24 cellular contexts compared by ENCODE assay signal in the genomic region with DNA sequence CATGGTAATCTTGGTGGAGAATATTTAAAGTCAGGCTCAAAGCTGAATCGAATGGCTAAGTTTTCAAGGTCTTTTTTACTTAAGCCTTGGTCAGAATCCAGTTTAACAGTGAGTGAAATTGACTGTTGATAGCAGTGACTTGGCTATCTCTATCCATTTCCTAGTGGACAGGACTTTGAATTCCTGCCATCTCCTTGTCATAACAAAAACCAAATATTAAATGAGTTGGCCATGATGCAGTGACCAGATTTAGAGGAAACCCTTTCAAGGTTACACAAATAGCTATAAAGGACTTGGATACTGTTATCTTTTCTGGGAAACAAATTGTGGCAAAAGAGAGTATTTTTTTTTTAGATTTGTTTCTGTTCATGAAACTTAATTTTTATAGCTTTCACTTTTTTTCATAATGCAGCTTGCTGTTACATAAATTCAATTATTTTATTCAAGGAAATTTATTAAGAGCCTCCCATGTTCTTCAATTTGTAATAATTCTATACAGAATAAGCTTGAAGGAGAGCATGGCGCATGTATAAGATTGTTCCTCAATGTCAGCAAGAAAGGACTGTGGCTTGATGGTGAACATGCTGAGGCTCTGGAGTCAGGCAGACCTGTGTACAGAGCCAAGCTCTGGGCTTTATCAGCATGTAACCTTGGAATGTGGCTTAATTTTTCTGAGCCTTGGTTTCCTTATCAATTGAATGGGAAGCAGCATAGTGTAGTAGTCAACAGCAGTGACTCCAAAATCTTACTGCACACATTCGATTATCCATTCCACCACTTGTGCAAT.
A peak's percentile ranks its signal among the peaks of the same experiment; 100 is the strongest.
DNase-seq lines count a peak whose midpoint lies in the region; ATAC-seq and TF ChIP-seq lines count a peak whose summit lies in the region.
"Had no signal": no experiment of that assay in that cellular context is flagged by ENCODE, and none has a peak within 500 bp of the region (broad histone marks: within the 10 kb centered on the region; RNA-seq: fewer than 3 reads in every experiment).

No MANE protein-coding gene starts in this region.

- H3K36me3 ChIP-seq in right atrium auricular region (no peaks in the 10 kb centered on the region), body of pancreas (replicated peaks in 1 of 2; ENCODE audit: insufficient read depth in 1 of 2, low read depth in 2 of 2) (no peaks in the 10 kb centered on the region), uterus (no peaks in the 10 kb centered on the region)
- H3K36me3 ChIP-seq: BLaER1, MG63 had no signal

- TF ChIP-seq POLR2A in body of pancreas (IDR thresholded peaks at IDR 0.05) (no peak), uterus (IDR thresholded peaks at IDR 0.05) (no peak)

- H3K27ac ChIP-seq in right atrium auricular region (peak overlapping the region in 1 of 2 donors; percentile 27), body of pancreas (no peak overlapping the region), uterus (no peak overlapping the region)
- H3K27ac ChIP-seq: BLaER1, GM23248, PC-9 had no signal

- ATAC-seq in Right ventricle myocardium superior (ENCODE audit: poor library complexity), result peak; percentile 93
- ATAC-seq in body of pancreas, result peak; percentile 50
- ATAC-seq in left ventricle myocardium superior, result peak; percentile 95
- no peak for ATAC-seq in GM19463 (IDR thresholded peaks at IDR 0.05; ENCODE audit: unreplicated experiment)

- DNase-seq in Right ventricle myocardium superior (no peak), right atrium auricular region (ENCODE audit: low spot score) (no peak), body of pancreas (no peak), left ventricle myocardium superior (no peak), uterus (no peak), NCI-H524 (lab: John Stamatoyannopoulos, UW) (no peak)
- DNase-seq: CD4-positive, alpha-beta T cell; GM23248; H7; KBM-7; MG63; NCI-H1105 treated with DMSO at 0.1 percent for 48 hours; NCI-H146; NCI-H1930; NCI-H2107; NCI-H446; NCI-H526; NCI-H82; NK-92 treated with Interleukin-12 subunit alpha and Interleukin-12 subunit beta, amount 100 ng/mL, for 24 hours; PC-9; RPMI8226; SHP77 treated with DMSO at 0.1 percent for 48 hours had no signal

- peaks cover 0 to 4% of the 10 kb centered on the region in 2 donors for H3K9me3 ChIP-seq in right atrium auricular region
- H3K9me3 ChIP-seq in body of pancreas, result no peaks in the 10 kb centered on the region
- H3K9me3 ChIP-seq in uterus, result no peaks in the 10 kb centered on the region
- H3K9me3 ChIP-seq: MG63 had no signal

- H3K4me1 ChIP-seq in right atrium auricular region (peaks cover 0 to 13% of the 10 kb centered on the region in 2 donors), body of pancreas (peaks cover 22% of the 10 kb centered on the region), uterus (no peaks in the 10 kb centered on the region)

- 53 to 59% methylated on average over 3 of the region's 3 CpGs for WGBS in body of pancreas, 2 donors

- no peak for TF ChIP-seq CTCF in right atrium auricular region (IDR thresholded peaks at IDR 0.05)
- no peak for TF ChIP-seq CTCF in body of pancreas (IDR thresholded peaks at IDR 0.05)
- TF ChIP-seq CTCF in uterus (IDR thresholded peaks at IDR 0.05), result no peak

- H3K27me3 ChIP-seq in right atrium auricular region (no peaks in the 10 kb centered on the region), body of pancreas (no peaks in the 10 kb centered on the region), uterus (no peaks in the 10 kb centered on the region)
- H3K27me3 ChIP-seq: BLaER1, MG63 had no signal

- intact Hi-C loops in Right ventricle myocardium superior (cut with DNase I), result loop anchor here (10.0 kb wide), 1 partner anchor 133 kb away; no protein-coding TSS in a partner anchor
- intact Hi-C loops in body of pancreas (cut with DNase I), result no loop called here
- intact Hi-C loops in left ventricle myocardium superior (cut with micrococcal nuclease), result no loop called here
- intact Hi-C loops in uterus (cut with DNase I; ENCODE audit: low total_unique reads), result no loop called here

- no peak overlapping the region for H3K4me3 ChIP-seq in right atrium auricular region
- H3K4me3 ChIP-seq in body of pancreas, result no peak overlapping the region
- H3K4me3 ChIP-seq in uterus, result no peak overlapping the region
- H3K4me3 ChIP-seq: BLaER1, GM23248, MG63, PC-9 had no signal
